ENCODE assay signal across 1 cellular context in the genomic region with DNA sequence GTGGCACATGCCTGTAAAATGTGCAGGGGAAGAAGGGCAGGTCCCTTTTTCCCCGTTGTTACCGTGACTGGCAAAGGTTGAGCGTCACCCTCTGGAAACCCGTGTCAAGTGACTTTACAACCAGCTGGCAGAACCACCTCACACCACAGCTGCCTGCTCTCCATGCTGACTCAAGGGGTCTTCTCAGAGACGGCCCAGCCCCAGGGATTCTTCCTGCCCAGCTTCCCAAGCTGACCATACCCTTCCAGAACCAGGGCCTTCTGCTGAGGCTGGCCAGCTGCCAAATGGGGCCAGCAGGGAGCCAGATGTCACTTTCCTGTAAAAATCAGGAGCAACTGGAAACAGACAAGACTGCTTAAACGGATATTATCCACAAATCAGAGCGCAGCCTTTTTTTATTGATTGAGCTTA.
A peak's percentile ranks its signal among the peaks of the same experiment; 100 is the strongest.
TF ChIP-seq lines count a peak whose summit lies in the region.

No MANE protein-coding gene starts in this region.

TF ChIP-seq in HEK293, 187 proteins besides CTCF, POLR2A, EP300 and RAD21 (continued from another document):
- TF ChIP-seq, protein P1, sequence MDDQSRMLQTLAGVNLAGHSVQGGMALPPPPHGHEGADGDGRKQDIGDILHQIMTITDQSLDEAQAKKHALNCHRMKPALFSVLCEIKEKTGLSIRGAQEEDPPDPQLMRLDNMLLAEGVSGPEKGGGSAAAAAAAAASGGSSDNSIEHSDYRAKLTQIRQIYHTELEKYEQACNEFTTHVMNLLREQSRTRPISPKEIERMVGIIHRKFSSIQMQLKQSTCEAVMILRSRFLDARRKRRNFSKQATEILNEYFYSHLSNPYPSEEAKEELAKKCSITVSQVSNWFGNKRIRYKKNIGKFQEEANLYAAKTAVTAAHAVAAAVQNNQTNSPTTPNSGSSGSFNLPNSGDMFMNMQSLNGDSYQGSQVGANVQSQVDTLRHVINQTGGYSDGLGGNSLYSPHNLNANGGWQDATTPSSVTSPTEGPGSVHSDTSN (CRISPR knock-in tag; IDR thresholded peaks at IDR 0.05), result no peak
- TF ChIP-seq, protein P2, sequence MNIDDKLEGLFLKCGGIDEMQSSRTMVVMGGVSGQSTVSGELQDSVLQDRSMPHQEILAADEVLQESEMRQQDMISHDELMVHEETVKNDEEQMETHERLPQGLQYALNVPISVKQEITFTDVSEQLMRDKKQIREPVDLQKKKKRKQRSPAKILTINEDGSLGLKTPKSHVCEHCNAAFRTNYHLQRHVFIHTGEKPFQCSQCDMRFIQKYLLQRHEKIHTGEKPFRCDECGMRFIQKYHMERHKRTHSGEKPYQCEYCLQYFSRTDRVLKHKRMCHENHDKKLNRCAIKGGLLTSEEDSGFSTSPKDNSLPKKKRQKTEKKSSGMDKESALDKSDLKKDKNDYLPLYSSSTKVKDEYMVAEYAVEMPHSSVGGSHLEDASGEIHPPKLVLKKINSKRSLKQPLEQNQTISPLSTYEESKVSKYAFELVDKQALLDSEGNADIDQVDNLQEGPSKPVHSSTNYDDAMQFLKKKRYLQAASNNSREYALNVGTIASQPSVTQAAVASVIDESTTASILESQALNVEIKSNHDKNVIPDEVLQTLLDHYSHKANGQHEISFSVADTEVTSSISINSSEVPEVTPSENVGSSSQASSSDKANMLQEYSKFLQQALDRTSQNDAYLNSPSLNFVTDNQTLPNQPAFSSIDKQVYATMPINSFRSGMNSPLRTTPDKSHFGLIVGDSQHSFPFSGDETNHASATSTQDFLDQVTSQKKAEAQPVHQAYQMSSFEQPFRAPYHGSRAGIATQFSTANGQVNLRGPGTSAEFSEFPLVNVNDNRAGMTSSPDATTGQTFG (tag by site-specific recombination; IDR thresholded peaks at IDR 0.05; ENCODE audit: borderline replicate concordance), result no peak
- TF ChIP-seq RBAK (tag by site-specific recombination; IDR thresholded peaks at IDR 0.05) (no peak), ZNF341 (tag by site-specific recombination; IDR thresholded peaks at IDR 0.05; ENCODE audit: low read depth) (no peak), ZNF121 (tag by site-specific recombination; IDR thresholded peaks at IDR 0.05) (no peak), ZNF560 (tag by site-specific recombination; IDR thresholded peaks at IDR 0.05; ENCODE audit: borderline replicate concordance) (no peak), ZNF354C (tag by site-specific recombination; IDR thresholded peaks at IDR 0.05; ENCODE audit: borderline replicate concordance, low read depth) (no peak), ZIC2 (tag by site-specific recombination; IDR thresholded peaks at IDR 0.05) (peak; percentile 75), TRIM28 (IDR thresholded peaks at IDR 0.05; ENCODE audit: borderline replicate concordance, low read length) (no peak), ZNF660 (tag by site-specific recombination; IDR thresholded peaks at IDR 0.05) (peak; percentile 16; the same call in 1 of the 2 replicates), HOXA7 (CRISPR knock-in tag; IDR thresholded peaks at IDR 0.05; ENCODE audit: borderline replicate concordance) (no peak), ZNF19 (tag by site-specific recombination; IDR thresholded peaks at IDR 0.05; ENCODE audit: low read depth) (no peak), ZNF350 (tag by site-specific recombination; IDR thresholded peaks at IDR 0.05) (no peak), IKZF3 (tag by site-specific recombination; IDR thresholded peaks at IDR 0.05) (peak; percentile 27; the same call in 1 of the 2 replicates)
- TF ChIP-seq, protein P3, sequence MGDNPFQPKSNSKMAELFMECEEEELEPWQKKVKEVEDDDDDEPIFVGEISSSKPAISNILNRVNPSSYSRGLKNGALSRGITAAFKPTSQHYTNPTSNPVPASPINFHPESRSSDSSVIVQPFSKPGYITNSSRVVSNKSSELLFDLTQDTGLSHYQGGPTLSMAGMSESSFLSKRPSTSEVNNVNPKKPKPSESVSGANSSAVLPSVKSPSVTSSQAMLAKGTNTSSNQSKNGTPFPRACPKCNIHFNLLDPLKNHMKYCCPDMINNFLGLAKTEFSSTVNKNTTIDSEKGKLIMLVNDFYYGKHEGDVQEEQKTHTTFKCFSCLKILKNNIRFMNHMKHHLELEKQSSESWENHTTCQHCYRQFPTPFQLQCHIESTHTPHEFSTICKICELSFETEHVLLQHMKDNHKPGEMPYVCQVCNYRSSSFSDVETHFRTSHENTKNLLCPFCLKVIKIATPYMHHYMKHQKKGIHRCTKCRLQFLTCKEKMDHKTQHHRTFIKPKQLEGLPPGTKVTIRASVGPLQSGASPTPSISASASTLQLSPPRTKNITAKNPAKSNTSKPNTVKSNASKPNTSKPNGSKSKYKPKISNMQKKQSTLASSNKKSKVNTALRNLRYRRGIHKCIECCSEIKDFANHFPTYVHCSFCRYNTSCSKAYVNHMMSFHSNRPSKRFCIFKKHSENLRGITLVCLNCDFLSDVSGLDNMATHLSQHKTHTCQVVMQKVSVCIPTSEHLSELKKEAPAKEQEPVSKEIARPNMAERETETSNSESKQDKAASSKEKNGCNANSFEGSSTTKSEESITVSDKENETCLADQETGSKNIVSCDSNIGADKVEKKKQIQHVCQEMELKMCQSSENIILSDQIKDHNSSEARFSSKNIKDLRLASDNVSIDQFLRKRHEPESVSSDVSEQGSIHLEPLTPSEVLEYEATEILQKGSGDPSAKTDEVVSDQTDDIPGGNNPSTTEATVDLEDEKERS (tag by site-specific recombination; IDR thresholded peaks at IDR 0.05), result no peak
TF ChIP-seq in HEK293: peak in this region for 6.
